ENCODE assay signal across 2 cellular contexts in genomic region chr20:10250902-10251301, GRCh38.
TF ChIP-seq lines count a peak whose summit lies in the region.

No MANE protein-coding gene starts in this region.

TF ChIP-seq in A549, 52 proteins besides CTCF, POLR2A, EP300 and RAD21 (continued from another document and continues in another):
- no peak for TF ChIP-seq HMGXB4 (CRISPR knock-in tag; IDR thresholded peaks at IDR 0.05; ENCODE audit: borderline replicate concordance)
- TF ChIP-seq EHF (CRISPR knock-in tag; IDR thresholded peaks at IDR 0.05) = peak; percentile 97
- TF ChIP-seq PHF8 (IDR thresholded peaks at IDR 0.05; ENCODE audit: borderline replicate concordance, low read depth) = no peak
- no peak for TF ChIP-seq ZC3H11A (IDR thresholded peaks at IDR 0.05)
- no peak for TF ChIP-seq MAZ (IDR thresholded peaks at IDR 0.05; ENCODE audit: borderline replicate concordance, low read depth, low read length)
- peak; percentile 100 for TF ChIP-seq JUN (IDR thresholded peaks at IDR 0.05)
- no peak for TF ChIP-seq NPAS2 (CRISPR knock-in tag; IDR thresholded peaks at IDR 0.05; ENCODE audit: borderline replicate concordance)
- peak; percentile 82 to 92 for TF ChIP-seq CEBPB (IDR thresholded peaks at IDR 0.05)
- TF ChIP-seq HOXA7 (CRISPR knock-in tag; IDR thresholded peaks at IDR 0.05) = peak; percentile 98
- peak; percentile 97 for TF ChIP-seq FOSB (CRISPR knock-in tag; IDR thresholded peaks at IDR 0.05)
- TF ChIP-seq E2F6 (IDR thresholded peaks at IDR 0.05; ENCODE audit: borderline replicate concordance, low read depth) = no peak
- peak; percentile 79; the same call in 1 of the 2 replicates for TF ChIP-seq TFCP2L1 (CRISPR knock-in tag; IDR thresholded peaks at IDR 0.05)
- no peak for TF ChIP-seq KDM5A (IDR thresholded peaks at IDR 0.05)
- TF ChIP-seq HOXB5 (CRISPR knock-in tag; IDR thresholded peaks at IDR 0.05) = peak; percentile 98
- TF ChIP-seq CHD4 (IDR thresholded peaks at IDR 0.05; ENCODE audit: borderline replicate concordance) = no peak
- TF ChIP-seq BCL3 (IDR thresholded peaks at IDR 0.05) = peak; percentile 99
- TF ChIP-seq USF2 (IDR thresholded peaks at IDR 0.05) = no peak
- no peak for TF ChIP-seq POLR2AphosphoS2 (conservative IDR thresholded peaks at IDR 0.05; ENCODE audit: low read length)
- TF ChIP-seq JUNB (IDR thresholded peaks at IDR 0.05) = peak; percentile 100
- peak; percentile 100 for TF ChIP-seq GATA3 (IDR thresholded peaks at IDR 0.05; ENCODE audit: borderline replicate concordance)
- peak; percentile 91 for TF ChIP-seq MAFK (IDR thresholded peaks at IDR 0.05; ENCODE audit: partially characterized antibody)
- peak; percentile 99 for TF ChIP-seq FOXS1 (CRISPR knock-in tag; IDR thresholded peaks at IDR 0.05)
- no peak for TF ChIP-seq KDM1A (IDR thresholded peaks at IDR 0.05; ENCODE audit: low read depth)
- TF ChIP-seq HES2 (IDR thresholded peaks at IDR 0.05) = peak; percentile 71
- TF ChIP-seq SMC3 (IDR thresholded peaks at IDR 0.05) = peak; percentile 76; the same call in 2 of the 3 replicates
- peak; percentile 96 for TF ChIP-seq MAX (IDR thresholded peaks at IDR 0.05)
- TF ChIP-seq EHMT2 (IDR thresholded peaks at IDR 0.05; ENCODE audit: low read depth) = no peak
- no peak for TF ChIP-seq CBX8 (IDR thresholded peaks at IDR 0.05)

TF ChIP-seq in HEK293, 187 proteins besides CTCF, POLR2A, EP300 and RAD21 (continued from another document and continues in another):
- TF ChIP-seq HIC1 (tag by site-specific recombination; IDR thresholded peaks at IDR 0.05) (peak; percentile 54), ZSCAN4 (tag by site-specific recombination; IDR thresholded peaks at IDR 0.05) (0 out of 2 replicates have a peak, but pooled peaks have one; percentile 13), PBX3 (CRISPR knock-in tag; IDR thresholded peaks at IDR 0.05) (no peak), WT1 (tag by site-specific recombination; IDR thresholded peaks at IDR 0.05) (peak; percentile 84), ZNF843 (tag by site-specific recombination; IDR thresholded peaks at IDR 0.05) (no peak; the same call in 1 of the 2 replicates), BCL11A (tag by site-specific recombination; IDR thresholded peaks at IDR 0.05; ENCODE audit: low read depth) (peak; percentile 64; the same call in 1 of the 2 replicates), ZSCAN30 (tag by site-specific recombination; IDR thresholded peaks at IDR 0.05) (no peak), ZNF24 (tag by site-specific recombination; IDR thresholded peaks at IDR 0.05) (peak; percentile 73; the same call in 1 of the 2 replicates), SP7 (tag by site-specific recombination; IDR thresholded peaks at IDR 0.05) (peak; percentile 71), GLI2 (tag by site-specific recombination; IDR thresholded peaks at IDR 0.05; ENCODE audit: borderline replicate concordance, low read depth) (peak; percentile 54; the same call in 1 of the 2 replicates), ZBTB17 (tag by site-specific recombination; IDR thresholded peaks at IDR 0.05) (0 out of 2 replicates have a peak, but pooled peaks have one; percentile 27), ZFP37 (tag by site-specific recombination; IDR thresholded peaks at IDR 0.05) (no peak), ZNF544 (tag by site-specific recombination; IDR thresholded peaks at IDR 0.05) (no peak), ZNF223 (tag by site-specific recombination; IDR thresholded peaks at IDR 0.05) (no peak), ZNF394 (tag by site-specific recombination; IDR thresholded peaks at IDR 0.05; ENCODE audit: borderline replicate concordance) (peak; percentile 39; the same call in 1 of the 2 replicates), ZNF513 (tag by site-specific recombination; IDR thresholded peaks at IDR 0.05) (no peak), ZNF366 (tag by site-specific recombination; conservative IDR thresholded peaks at IDR 0.05) (peak; percentile 61), TSHZ1 (tag by site-specific recombination; IDR thresholded peaks at IDR 0.05; ENCODE audit: borderline replicate concordance) (peak; percentile 56; the same call in 1 of the 2 replicates), ZNF707 (tag by site-specific recombination; IDR thresholded peaks at IDR 0.05) (no peak), ZNF184 (tag by site-specific recombination; IDR thresholded peaks at IDR 0.05) (0 out of 2 replicates have a peak, but pooled peaks have one; percentile 70), INSM2 (tag by site-specific recombination; IDR thresholded peaks at IDR 0.05) (peak; percentile 77), ZFHX2 (tag by site-specific recombination; conservative IDR thresholded peaks at IDR 0.05) (no peak), KLF10 (tag by site-specific recombination; IDR thresholded peaks at IDR 0.05) (0 out of 2 replicates have a peak, but pooled peaks have one; percentile 21), ZXDB (tag by site-specific recombination; IDR thresholded peaks at IDR 0.05) (peak; percentile 30; the same call in 1 of the 2 replicates), ATF2 (tag by site-specific recombination; IDR thresholded peaks at IDR 0.05; ENCODE audit: low read depth) (peak; percentile 20; the same call in 1 of the 2 replicates), ZNF645 (tag by site-specific recombination; IDR thresholded peaks at IDR 0.05) (no peak), ZSCAN23 (tag by site-specific recombination; IDR thresholded peaks at IDR 0.05) (peak; percentile 63), ZNF692 (tag by site-specific recombination; IDR thresholded peaks at IDR 0.05) (0 out of 2 replicates have a peak, but pooled peaks have one; percentile 45), ZNF639 (tag by site-specific recombination; IDR thresholded peaks at IDR 0.05) (peak; percentile 91), IKZF3 (tag by site-specific recombination; IDR thresholded peaks at IDR 0.05) (peak; percentile 52; the same call in 1 of the 2 replicates), OVOL3 (tag by site-specific recombination; IDR thresholded peaks at IDR 0.05) (peak; percentile 40; the same call in 1 of the 2 replicates)
